Comparison of ENCODE assay signal across 9 cellular contexts in the genomic region with DNA sequence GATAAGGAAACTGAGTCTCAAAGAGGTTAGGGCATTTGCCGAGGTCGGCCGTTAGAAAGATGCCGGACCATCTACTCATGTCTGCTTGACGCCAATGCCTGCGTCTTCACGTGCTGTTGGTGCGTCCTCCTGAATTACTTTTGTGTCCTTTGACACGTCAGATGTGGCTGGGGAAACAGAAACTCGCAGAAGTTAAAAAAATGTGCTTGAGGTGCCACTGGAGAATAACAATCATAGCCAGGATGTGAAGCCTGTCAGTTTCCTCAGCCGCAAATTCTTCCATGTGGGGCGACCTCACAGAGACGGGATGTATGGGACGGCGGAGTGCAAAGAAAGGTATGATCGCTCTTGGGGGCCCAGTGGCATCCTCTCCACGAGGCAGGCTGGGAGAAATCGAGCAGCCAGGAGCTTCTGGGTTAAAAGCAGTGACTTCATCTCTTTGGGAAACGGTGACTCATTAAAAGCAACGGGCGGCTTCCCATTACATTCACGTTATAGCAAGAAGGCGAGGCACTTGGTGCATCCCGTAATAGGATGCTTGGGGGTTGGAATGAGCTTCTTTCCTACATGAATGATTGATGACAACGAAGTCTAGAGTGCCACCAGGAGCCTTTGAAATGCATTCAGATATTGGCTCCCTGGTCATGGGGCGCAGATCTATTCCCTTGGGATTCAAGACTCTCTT.
A peak's percentile ranks its signal among the peaks of the same experiment; 100 is the strongest.
DNase-seq lines count a peak whose midpoint lies in the region; ATAC-seq and TF ChIP-seq lines count a peak whose summit lies in the region.
"Had no signal": no experiment of that assay in that cellular context is flagged by ENCODE, and none has a peak within 500 bp of the region (broad histone marks: within the 10 kb centered on the region; RNA-seq: fewer than 3 reads in every experiment).

No MANE protein-coding gene starts in this region.

- H3K4me3 ChIP-seq in BJ (ENCODE audit: low read depth, low read length) (no peak overlapping the region), brain microvascular endothelial cell (ENCODE audit: low read depth, low read length) (peak overlapping the region; percentile 31)
- H3K4me3 ChIP-seq: prostate gland had no signal

- intact Hi-C loops in activated T-helper 1 cell treated with anti-CD3 and anti-CD28 coated beads, Interleukin-12 subunit alpha, Interleukin-12 subunit beta, Interleukin-2, Interleukin-4 antibody, amounts not matched to agents 30 ng/mL and 10 ng/mL and 1 ng/mL, durations not matched to agents 14 hours and 24 hours and 36 hours (cut with micrococcal nuclease), result no loop called here

- no peaks in the 10 kb centered on the region for H3K9me3 Mint-ChIP-seq in activated T-helper 1 cell treated with anti-CD3 and anti-CD28 coated beads, Interleukin-12 subunit alpha, Interleukin-12 subunit beta, Interleukin-2, Interleukin-4 antibody, amounts not matched to agents 30 ng/mL and 10 ng/mL and 1 ng/mL, durations not matched to agents 14 hours and 24 hours and 36 hours
- H3K9me3 Mint-ChIP-seq in activated CD8-positive, alpha-beta memory T cell treated with anti-CD3 and anti-CD28 coated beads, Interleukin-2, amount 10 ng/mL, durations not matched to agents 7 days and 5 days (ENCODE audit: low read depth), result no peaks in the 10 kb centered on the region

- H3K27me3 ChIP-seq in BJ (ENCODE audit: control insufficient read depth, insufficient read depth, low read length), result no peaks in the 10 kb centered on the region
- no peaks in the 10 kb centered on the region for H3K27me3 ChIP-seq in brain microvascular endothelial cell (replicated peaks)

- in situ Hi-C loops in brain microvascular endothelial cell (cut with HindIII; ENCODE audit: low pct_ligation_motif_present, low sequenced_read_pairs), result no loop called here

- no peaks in the 10 kb centered on the region for H3K27me3 Mint-ChIP-seq in activated T-helper 1 cell treated with anti-CD3 and anti-CD28 coated beads, Interleukin-12 subunit alpha, Interleukin-12 subunit beta, Interleukin-2, Interleukin-4 antibody, amounts not matched to agents 30 ng/mL and 10 ng/mL and 1 ng/mL, durations not matched to agents 14 hours and 24 hours and 36 hours (ENCODE audit: insufficient read depth)
- H3K27me3 Mint-ChIP-seq in activated CD8-positive, alpha-beta memory T cell treated with anti-CD3 and anti-CD28 coated beads, Interleukin-2, amount 10 ng/mL, durations not matched to agents 7 days and 5 days, result peaks cover 2% of the 10 kb centered on the region

- H3K4me1 Mint-ChIP-seq in activated T-helper 1 cell treated with anti-CD3 and anti-CD28 coated beads, Interleukin-12 subunit alpha, Interleukin-12 subunit beta, Interleukin-2, Interleukin-4 antibody, amounts not matched to agents 30 ng/mL and 10 ng/mL and 1 ng/mL, durations not matched to agents 14 hours and 24 hours and 36 hours (ENCODE audit: low read depth), result no peaks in the 10 kb centered on the region
- no peaks in the 10 kb centered on the region for H3K4me1 Mint-ChIP-seq in activated CD8-positive, alpha-beta memory T cell treated with anti-CD3 and anti-CD28 coated beads, Interleukin-2, amount 10 ng/mL, durations not matched to agents 7 days and 5 days

- CTCF ChIA-PET in BJ (lab: Yijun Ruan, JAX), result interaction anchor here (0.6 to 1.0 kb wide), 2 partner anchors 64 to 693 kb away, joined by 3 read pairs; no protein-coding TSS in a partner anchor
- CTCF ChIA-PET in activated CD8-positive, alpha-beta memory T cell treated with anti-CD3 and anti-CD28 coated beads, Interleukin-2, amount 10 ng/mL, durations not matched to agents 7 days and 5 days (lab: Charles Lee), result no interaction called here

- H3K27ac Mint-ChIP-seq in activated T-helper 1 cell treated with anti-CD3 and anti-CD28 coated beads, Interleukin-12 subunit alpha, Interleukin-12 subunit beta, Interleukin-2, Interleukin-4 antibody, amounts not matched to agents 30 ng/mL and 10 ng/mL and 1 ng/mL, durations not matched to agents 14 hours and 24 hours and 36 hours, result no peak overlapping the region
- no peak overlapping the region for H3K27ac Mint-ChIP-seq in activated CD8-positive, alpha-beta memory T cell treated with anti-CD3 and anti-CD28 coated beads, Interleukin-2, amount 10 ng/mL, durations not matched to agents 7 days and 5 days

- ATAC-seq in HG03196 (IDR thresholded peaks at IDR 0.05; ENCODE audit: unreplicated experiment), result no peak
- no peak for ATAC-seq in activated CD8-positive, alpha-beta memory T cell treated with anti-CD3 and anti-CD28 coated beads, Interleukin-2, amount 10 ng/mL, durations not matched to agents 7 days and 5 days

- H3K4me3 Mint-ChIP-seq in activated T-helper 1 cell treated with anti-CD3 and anti-CD28 coated beads, Interleukin-12 subunit alpha, Interleukin-12 subunit beta, Interleukin-2, Interleukin-4 antibody, amounts not matched to agents 30 ng/mL and 10 ng/mL and 1 ng/mL, durations not matched to agents 14 hours and 24 hours and 36 hours, result no peak overlapping the region
- no peak overlapping the region for H3K4me3 Mint-ChIP-seq in activated CD8-positive, alpha-beta memory T cell treated with anti-CD3 and anti-CD28 coated beads, Interleukin-2, amount 10 ng/mL, durations not matched to agents 7 days and 5 days

- no peaks in the 10 kb centered on the region for H3K36me3 ChIP-seq in BJ (ENCODE audit: control insufficient read depth, insufficient read depth, low read length)
- no peaks in the 10 kb centered on the region for H3K36me3 ChIP-seq in brain microvascular endothelial cell (replicated peaks)
- H3K36me3 ChIP-seq: prostate gland had no signal

- DNase-seq in BJ (ENCODE audit: low read depth) (peak; percentile 68), M059J (ENCODE audit: low read depth) (peak; percentile 96), brain microvascular endothelial cell (peak; percentile 98), lung microvascular endothelial cell (ENCODE audit: low read depth in 2 of 2) (peak; percentile 77 to 97), SKM-1 (lab: John Stamatoyannopoulos, UW; ENCODE audit: unreplicated experiment) (no peak)
- DNase-seq in activated T-helper 1 cell treated with anti-CD3 and anti-CD28 coated beads, Interleukin-12 subunit alpha, Interleukin-12 subunit beta, Interleukin-2, Interleukin-4 antibody, amounts not matched to agents 30 ng/mL and 10 ng/mL and 1 ng/mL, durations not matched to agents 14 hours and 24 hours and 36 hours (ENCODE audit: low spot score), result no peak
- DNase-seq in activated CD8-positive, alpha-beta memory T cell treated with anti-CD3 and anti-CD28 coated beads, Interleukin-2, amount 10 ng/mL, durations not matched to agents 7 days and 5 days, result no peak

- H3K27ac ChIP-seq in brain microvascular endothelial cell, result peak overlapping the region; percentile 85
- H3K27ac ChIP-seq: prostate gland had no signal

- POLR2A ChIA-PET in BJ (lab: Charles Lee), result no interaction called here

- no peaks in the 10 kb centered on the region for H3K36me3 Mint-ChIP-seq in activated T-helper 1 cell treated with anti-CD3 and anti-CD28 coated beads, Interleukin-12 subunit alpha, Interleukin-12 subunit beta, Interleukin-2, Interleukin-4 antibody, amounts not matched to agents 30 ng/mL and 10 ng/mL and 1 ng/mL, durations not matched to agents 14 hours and 24 hours and 36 hours (ENCODE audit: low read depth)
- H3K36me3 Mint-ChIP-seq in activated CD8-positive, alpha-beta memory T cell treated with anti-CD3 and anti-CD28 coated beads, Interleukin-2, amount 10 ng/mL, durations not matched to agents 7 days and 5 days, result no peaks in the 10 kb centered on the region

- TF ChIP-seq CTCF in BJ (IDR thresholded peaks at IDR 0.05; ENCODE audit: insufficient read depth, low read depth, low read length) (no peak), brain microvascular endothelial cell (IDR thresholded peaks at IDR 0.05; ENCODE audit: low read depth, low read length, missing control alignments) (peak; percentile 2)

Comparison
In these comparisons a context has a peak if more than half of its experiments do, and no peak if none do; other contexts are left out.
1. DNase-seq: peak in BJ (single experiment), M059J (single experiment), brain microvascular endothelial cell (single experiment) and lung microvascular endothelial cell (2 of 2); none in SKM-1 (single experiment), activated T-helper 1 cell treated with anti-CD3 and anti-CD28 coated beads, Interleukin-12 subunit alpha, Interleukin-12 subunit beta, Interleukin-2, Interleukin-4 antibody, amounts not matched to agents 30 ng/mL and 10 ng/mL and 1 ng/mL, durations not matched to agents 14 hours and 24 hours and 36 hours (single experiment) and activated CD8-positive, alpha-beta memory T cell treated with anti-CD3 and anti-CD28 coated beads, Interleukin-2, amount 10 ng/mL, durations not matched to agents 7 days and 5 days (single experiment).